1 cellular context compared by ENCODE assay signal in the genomic region with DNA sequence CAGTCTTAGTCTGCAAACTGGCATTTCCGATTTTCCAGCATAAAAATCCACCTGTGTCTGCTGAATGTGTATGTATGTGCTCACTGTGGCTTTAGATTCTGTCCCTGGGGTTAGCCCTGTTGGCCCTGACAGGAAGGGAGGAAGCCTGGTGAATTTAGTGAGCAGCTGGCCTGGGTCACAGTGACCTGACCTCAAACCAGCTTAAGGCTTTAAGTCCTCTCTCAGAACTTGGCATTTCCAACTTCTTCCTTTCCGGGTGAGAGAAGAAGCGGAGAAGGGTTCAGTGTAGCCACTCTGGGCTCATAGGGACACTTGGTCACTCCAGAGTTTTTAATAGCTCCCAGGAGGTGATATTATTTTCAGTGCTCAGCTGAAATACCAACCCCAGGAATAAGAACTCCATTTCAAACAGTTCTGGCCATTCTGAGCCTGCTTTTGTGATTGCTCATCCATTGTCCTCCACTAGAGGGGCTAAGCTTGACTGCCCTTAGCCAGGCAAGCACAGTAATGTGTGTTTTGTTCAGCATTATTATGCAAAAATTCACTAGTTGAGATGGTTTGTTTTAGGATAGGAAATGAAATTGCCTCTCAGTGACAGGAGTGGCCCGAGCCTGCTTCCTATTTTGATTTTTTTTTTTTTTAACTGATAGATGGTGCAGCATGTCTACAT.
TF ChIP-seq lines count a peak whose summit lies in the region.

No MANE protein-coding gene starts in this region.

TF ChIP-seq in GM12878, 131 proteins besides CTCF, POLR2A, EP300 and RAD21:
- TF ChIP-seq SKIL (IDR thresholded peaks at IDR 0.05; ENCODE audit: low read depth, poor library complexity, severe bottlenecking) (no peak), SREBF2 (IDR thresholded peaks at IDR 0.05; ENCODE audit: low read length) (no peak), TARDBP (IDR thresholded peaks at IDR 0.05; ENCODE audit: borderline replicate concordance) (no peak), MTA2 (IDR thresholded peaks at IDR 0.05; ENCODE audit: low read depth) (no peak), MEF2B (IDR thresholded peaks at IDR 0.05; ENCODE audit: partially characterized antibody, poor library complexity, severe bottlenecking) (no peak), PML (IDR thresholded peaks at IDR 0.05; ENCODE audit: low read length) (no peak), RFX5 (IDR thresholded peaks at IDR 0.05; ENCODE audit: low read depth, low read length) (no peak), EGR1 (IDR thresholded peaks at IDR 0.05; ENCODE audit: borderline replicate concordance in 1 of 2, low read depth in 2 of 2, low read length in 2 of 2) (no peak), JUNB (IDR thresholded peaks at IDR 0.05) (no peak), PAX8 (IDR thresholded peaks at IDR 0.05) (no peak), CREM (IDR thresholded peaks at IDR 0.05; ENCODE audit: low read depth) (no peak), MXI1 (IDR thresholded peaks at IDR 0.05; ENCODE audit: low read depth, low read length) (no peak), ESRRA (IDR thresholded peaks at IDR 0.05; ENCODE audit: low read length) (no peak)
- TF ChIP-seq, protein P1, sequence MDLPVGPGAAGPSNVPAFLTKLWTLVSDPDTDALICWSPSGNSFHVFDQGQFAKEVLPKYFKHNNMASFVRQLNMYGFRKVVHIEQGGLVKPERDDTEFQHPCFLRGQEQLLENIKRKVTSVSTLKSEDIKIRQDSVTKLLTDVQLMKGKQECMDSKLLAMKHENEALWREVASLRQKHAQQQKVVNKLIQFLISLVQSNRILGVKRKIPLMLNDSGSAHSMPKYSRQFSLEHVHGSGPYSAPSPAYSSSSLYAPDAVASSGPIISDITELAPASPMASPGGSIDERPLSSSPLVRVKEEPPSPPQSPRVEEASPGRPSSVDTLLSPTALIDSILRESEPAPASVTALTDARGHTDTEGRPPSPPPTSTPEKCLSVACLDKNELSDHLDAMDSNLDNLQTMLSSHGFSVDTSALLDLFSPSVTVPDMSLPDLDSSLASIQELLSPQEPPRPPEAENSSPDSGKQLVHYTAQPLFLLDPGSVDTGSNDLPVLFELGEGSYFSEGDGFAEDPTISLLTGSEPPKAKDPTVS (IDR thresholded peaks at IDR 0.05; ENCODE audit: low read depth, low read length), result no peak
- TF ChIP-seq, protein P2, sequence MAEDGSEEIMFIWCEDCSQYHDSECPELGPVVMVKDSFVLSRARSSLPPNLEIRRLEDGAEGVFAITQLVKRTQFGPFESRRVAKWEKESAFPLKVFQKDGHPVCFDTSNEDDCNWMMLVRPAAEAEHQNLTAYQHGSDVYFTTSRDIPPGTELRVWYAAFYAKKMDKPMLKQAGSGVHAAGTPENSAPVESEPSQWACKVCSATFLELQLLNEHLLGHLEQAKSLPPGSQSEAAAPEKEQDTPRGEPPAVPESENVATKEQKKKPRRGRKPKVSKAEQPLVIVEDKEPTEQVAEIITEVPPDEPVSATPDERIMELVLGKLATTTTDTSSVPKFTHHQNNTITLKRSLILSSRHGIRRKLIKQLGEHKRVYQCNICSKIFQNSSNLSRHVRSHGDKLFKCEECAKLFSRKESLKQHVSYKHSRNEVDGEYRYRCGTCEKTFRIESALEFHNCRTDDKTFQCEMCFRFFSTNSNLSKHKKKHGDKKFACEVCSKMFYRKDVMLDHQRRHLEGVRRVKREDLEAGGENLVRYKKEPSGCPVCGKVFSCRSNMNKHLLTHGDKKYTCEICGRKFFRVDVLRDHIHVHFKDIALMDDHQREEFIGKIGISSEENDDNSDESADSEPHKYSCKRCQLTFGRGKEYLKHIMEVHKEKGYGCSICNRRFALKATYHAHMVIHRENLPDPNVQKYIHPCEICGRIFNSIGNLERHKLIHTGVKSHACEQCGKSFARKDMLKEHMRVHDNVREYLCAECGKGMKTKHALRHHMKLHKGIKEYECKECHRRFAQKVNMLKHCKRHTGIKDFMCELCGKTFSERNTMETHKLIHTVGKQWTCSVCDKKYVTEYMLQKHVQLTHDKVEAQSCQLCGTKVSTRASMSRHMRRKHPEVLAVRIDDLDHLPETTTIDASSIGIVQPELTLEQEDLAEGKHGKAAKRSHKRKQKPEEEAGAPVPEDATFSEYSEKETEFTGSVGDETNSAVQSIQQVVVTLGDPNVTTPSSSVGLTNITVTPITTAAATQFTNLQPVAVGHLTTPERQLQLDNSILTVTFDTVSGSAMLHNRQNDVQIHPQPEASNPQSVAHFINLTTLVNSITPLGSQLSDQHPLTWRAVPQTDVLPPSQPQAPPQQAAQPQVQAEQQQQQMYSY (CRISPR knock-in tag; IDR thresholded peaks at IDR 0.05), result no peak
